Comparison of ENCODE assay signal across 8 cellular contexts in genomic region chr1:241846862-241847539, GRCh38. TPM values are rescaled to one million over a fixed set of nuclear protein-coding genes. Genes with fewer than 3 reads are reported as not detected.
A peak's percentile ranks its signal among the peaks of the same experiment; 100 is the strongest.
DNase-seq lines count a peak whose midpoint lies in the region; ATAC-seq lines count a peak whose summit lies in the region.

No MANE protein-coding gene starts in this region.

- H3K27me3 Mint-ChIP-seq in T-helper 2 cell treated with Interferon-gamma antibody and Interleukin-4, amounts not matched to agents 5 μg/mL and 100 μg/mL, for 36 hours (ENCODE audit: low read depth), result peaks cover 5% of the 10 kb centered on the region
- peaks cover 7% of the 10 kb centered on the region for H3K27me3 Mint-ChIP-seq in activated CD8-positive, alpha-beta T cell treated with anti-CD3 and anti-CD28 coated beads, Interleukin-2, amount 10 ng/mL, durations not matched to agents 7 days and 5 days (ENCODE audit: low read depth)

- no peak for DNase-seq in T-helper 2 cell treated with Interferon-gamma antibody and Interleukin-4, amounts not matched to agents 5 μg/mL and 100 μg/mL, for 36 hours (ENCODE audit: low spot score)
- DNase-seq in T-helper 2 cell, result no peak
- no peak for DNase-seq in activated CD8-positive, alpha-beta T cell treated with anti-CD3 and anti-CD28 coated beads, Interleukin-2, amount 10 ng/mL, durations not matched to agents 7 days and 5 days
- DNase-seq in NCI-H524 (lab: John Stamatoyannopoulos, UW), result no peak
- DNase-seq in NCI-H510A (lab: John Stamatoyannopoulos, UW), result no peak

- POLR2A ChIA-PET in activated CD8-positive, alpha-beta T cell treated with anti-CD3 and anti-CD28 coated beads, Interleukin-2, amount 10 ng/mL, durations not matched to agents 7 days and 5 days (lab: Charles Lee), result interaction anchor here (1.1 to 2.9 kb wide), 3 partner anchors 206 to 311 kb away, joined by 3 to 12 read pairs (median 4); partner anchors contain the start of genes CHML and OPN3

- peak overlapping the region; percentile 93; the same call in 1 of the 2 replicates for H3K4me3 ChIP-seq in iPS-18c (ENCODE audit: insufficient read depth, low read depth, low read length)

- peaks cover 27% of the 10 kb centered on the region for H3K4me1 Mint-ChIP-seq in T-helper 2 cell treated with Interferon-gamma antibody and Interleukin-4, amounts not matched to agents 5 μg/mL and 100 μg/mL, for 36 hours (ENCODE audit: low read depth)
- H3K4me1 Mint-ChIP-seq in activated CD8-positive, alpha-beta T cell treated with anti-CD3 and anti-CD28 coated beads, Interleukin-2, amount 10 ng/mL, durations not matched to agents 7 days and 5 days (ENCODE audit: low read depth), result peaks cover 32% of the 10 kb centered on the region

- peak overlapping the region; percentile 98 for H3K27ac ChIP-seq in temporal lobe (ENCODE audit: low read depth, low read length)

- peak overlapping the region; percentile 95 for H3K4me3 Mint-ChIP-seq in T-helper 2 cell treated with Interferon-gamma antibody and Interleukin-4, amounts not matched to agents 5 μg/mL and 100 μg/mL, for 36 hours
- peak overlapping the region; percentile 96 for H3K4me3 Mint-ChIP-seq in activated CD8-positive, alpha-beta T cell treated with anti-CD3 and anti-CD28 coated beads, Interleukin-2, amount 10 ng/mL, durations not matched to agents 7 days and 5 days

- CTCF ChIA-PET in activated CD8-positive, alpha-beta T cell treated with anti-CD3 and anti-CD28 coated beads, Interleukin-2, amount 10 ng/mL, durations not matched to agents 7 days and 5 days (lab: Charles Lee), result interaction anchor here (0.6 to 2.8 kb wide), 6 partner anchors 151 to 361 kb away, joined by 3 to 12 read pairs (median 4); no protein-coding TSS in a partner anchor

- no peak for ATAC-seq in activated CD8-positive, alpha-beta T cell treated with anti-CD3 and anti-CD28 coated beads, Interleukin-2, amount 10 ng/mL, durations not matched to agents 7 days and 5 days
- no peak for ATAC-seq in GM18909 (IDR thresholded peaks at IDR 0.05; ENCODE audit: poor library complexity, unreplicated experiment)

- H3K36me3 Mint-ChIP-seq in T-helper 2 cell treated with Interferon-gamma antibody and Interleukin-4, amounts not matched to agents 5 μg/mL and 100 μg/mL, for 36 hours (ENCODE audit: low read depth), result peaks cover 13% of the 10 kb centered on the region
- H3K36me3 Mint-ChIP-seq in activated CD8-positive, alpha-beta T cell treated with anti-CD3 and anti-CD28 coated beads, Interleukin-2, amount 10 ng/mL, durations not matched to agents 7 days and 5 days (ENCODE audit: low read depth), result peaks cover 23% of the 10 kb centered on the region

- H3K9me3 ChIP-seq in iPS-18c (ENCODE audit: control insufficient read depth, insufficient read depth, low read length), result no peaks in the 10 kb centered on the region

- no peaks in the 10 kb centered on the region for H3K9me3 Mint-ChIP-seq in T-helper 2 cell treated with Interferon-gamma antibody and Interleukin-4, amounts not matched to agents 5 μg/mL and 100 μg/mL, for 36 hours
- H3K9me3 Mint-ChIP-seq in activated CD8-positive, alpha-beta T cell treated with anti-CD3 and anti-CD28 coated beads, Interleukin-2, amount 10 ng/mL, durations not matched to agents 7 days and 5 days (ENCODE audit: insufficient read depth), result no peaks in the 10 kb centered on the region

- H3K27ac Mint-ChIP-seq in T-helper 2 cell treated with Interferon-gamma antibody and Interleukin-4, amounts not matched to agents 5 μg/mL and 100 μg/mL, for 36 hours, result peak overlapping the region; percentile 98
- peak overlapping the region; percentile 100 for H3K27ac Mint-ChIP-seq in activated CD8-positive, alpha-beta T cell treated with anti-CD3 and anti-CD28 coated beads, Interleukin-2, amount 10 ng/mL, durations not matched to agents 7 days and 5 days

RNA-seq across cellular contexts. Expression of gene EXO1, which starts 1.0 kb away (rescaled TPM):
- 10 to 100 TPM; 48.2 to 50.0 TPM for total RNA-seq in activated CD8-positive, alpha-beta T cell treated with anti-CD3 and anti-CD28 coated beads, Interleukin-2, amount 10 ng/mL, durations not matched to agents 7 days and 5 days
- 2.2 TPM for total RNA-seq in temporal lobe

Comparison
In these comparisons a context has a peak if more than half of its experiments do, and no peak if none do; other contexts are left out.
1. RNA of gene EXO1, which starts 1.0 kb away (total RNA-seq): 48.2 to 50.0 TPM in activated CD8-positive, alpha-beta T cell treated with anti-CD3 and anti-CD28 coated beads, Interleukin-2, amount 10 ng/mL, durations not matched to agents 7 days and 5 days; 2.2 TPM in temporal lobe (single experiment); every median in the first group is over 10 times any median in the second.